1 cellular context compared by ENCODE assay signal in genomic region chr6:113162739-113163138, GRCh38.
TF ChIP-seq lines count a peak whose summit lies in the region.

No MANE protein-coding gene starts in this region.

TF ChIP-seq in HepG2, 621 proteins besides CTCF, POLR2A, EP300 and RAD21 (continued from another document):
- TF ChIP-seq REST (IDR thresholded peaks at IDR 0.05; ENCODE audit: borderline replicate concordance in 1 of 2, low read depth in 1 of 2, low read length in 2 of 2) (no peak), HNRNPK (IDR thresholded peaks at IDR 0.05; ENCODE audit: low read depth, low read length, poor library complexity, severe bottlenecking) (peak; percentile 55)
